1 cellular context compared by ENCODE assay signal in genomic region chr5:124627815-124628214, GRCh38.
TF ChIP-seq lines count a peak whose summit lies in the region.

No MANE protein-coding gene starts in this region.

TF ChIP-seq in GM23338, 12 proteins besides CTCF, POLR2A, EP300 and RAD21 (continued from another document):
- no peak for TF ChIP-seq ZNF462 (CRISPR knock-in tag; IDR thresholded peaks at IDR 0.05)
